Comparison of ENCODE assay signal across 11 cellular contexts in genomic region chr12:3252416-3252815, GRCh38.
A peak's percentile ranks its signal among the peaks of the same experiment; 100 is the strongest.
DNase-seq lines count a peak whose midpoint lies in the region; FAIRE-seq and TF ChIP-seq lines count a peak whose summit lies in the region.
"Had no signal": no experiment of that assay in that cellular context is flagged by ENCODE, and none has a peak within 500 bp of the region (broad histone marks: within the 10 kb centered on the region; RNA-seq: fewer than 3 reads in every experiment).

No MANE protein-coding gene starts in this region.

- intact Hi-C loops in kidney (cut with DNase I) (no loop called here), stomach (cut with DNase I; ENCODE audit: low total_unique reads) (no loop called here)

- H3K36me3 ChIP-seq in HEK293 (ENCODE audit: control insufficient read depth in 2 of 2, insufficient read depth in 1 of 2, low read length in 2 of 2) (no peaks in the 10 kb centered on the region), kidney (ENCODE audit: control insufficient read depth in 1 of 2, insufficient read depth in 2 of 2, low read length in 2 of 2) (peaks cover 0 to 4% of the 10 kb centered on the region in 2 donors), stomach (no peaks in the 10 kb centered on the region)

- no peak for FAIRE-seq in kidney (lab: Jason Lieb, UNC)

- no peak for TF ChIP-seq POLR2A in stomach (IDR thresholded peaks at IDR 0.05)

- CTCF ChIA-PET in HEK293 (lab: Yijun Ruan, JAX): interaction anchor here (1.4 kb wide), 1 partner anchor 23 kb away, joined by 4 read pairs; no protein-coding TSS in a partner anchor

- no peak overlapping the region for H3K4me3 ChIP-seq in HEK293 (ENCODE audit: low read depth, low read length)
- no peak overlapping the region for H3K4me3 ChIP-seq in choroid plexus epithelial cell (ENCODE audit: low read depth, low read length)
- H3K4me3 ChIP-seq in kidney (ENCODE audit: low read length in 2 of 2): no peak overlapping the region
- H3K4me3 ChIP-seq in stomach: no peak overlapping the region

- H3K9ac ChIP-seq in kidney (ENCODE audit: low read length in 2 of 2): no peak overlapping the region

- POLR2A ChIA-PET in HEK293 (lab: Yijun Ruan, JAX): no interaction called here

- no peaks in the 10 kb centered on the region for H3K27me3 ChIP-seq in stomach

- H3K4me1 ChIP-seq in HEK293 (ENCODE audit: control insufficient read depth, insufficient read depth, low read length): no peaks in the 10 kb centered on the region
- H3K4me1 ChIP-seq in kidney (ENCODE audit: control insufficient read depth in 1 of 2, insufficient read depth in 1 of 2, low read depth in 1 of 2, low read length in 2 of 2): peaks cover 10 to 21% of the 10 kb centered on the region in 2 donors
- peaks cover 9 to 65% (median 31%) of the 10 kb centered on the region in 4 donors for H3K4me1 ChIP-seq in stomach

- TF ChIP-seq CTCF in HEK293 (tag by site-specific recombination; IDR thresholded peaks at IDR 0.05) (no peak), choroid plexus epithelial cell (conservative IDR thresholded peaks at IDR 0.05; ENCODE audit: low read depth, low read length) (no peak), kidney (IDR thresholded peaks at IDR 0.05; ENCODE audit: borderline replicate concordance, extremely low read depth, insufficient read depth) (no peak), stomach (IDR thresholded peaks at IDR 0.05) (no peak)

- peak; percentile 68 for DNase-seq in choroid plexus epithelial cell (ENCODE audit: low read depth)
- DNase-seq in kidney: peak; percentile 91
- peak; percentile 56 for DNase-seq in stomach
- no peak for DNase-seq in SHP77 (lab: John Stamatoyannopoulos, UW)
- DNase-seq in stimulated activated CD4-positive, alpha-beta T cell treated with anti-CD3 and anti-CD28 coated beads, Interleukin-1b, Interleukin-23, amount 100 ng/mL, for 48 hours: no peak
- DNase-seq in NOMO-1 (lab: John Stamatoyannopoulos, UW; ENCODE audit: unreplicated experiment in 2 of 2): no peak
- DNase-seq in activated CD4-positive, alpha-beta T cell treated with anti-CD3 and anti-CD28 coated beads for 1 hour: no peak
- DNase-seq: activated naive CD8-positive, alpha-beta T cell treated with anti-CD3 and anti-CD28 coated beads, Interleukin-2, amount 10 ng/mL, durations not matched to agents 7 days and 5 days; Calu3 had no signal

- WGBS in stomach, 5 donors: 60 to 78% (median 71%) methylated on average over 11 to 12 of the region's 12 CpGs

- H3K27ac ChIP-seq in HEK293 (ENCODE audit: extremely low read depth, low read depth, low read length): no peak overlapping the region
- H3K27ac ChIP-seq in kidney (ENCODE audit: low read depth in 2 of 2, low read length in 2 of 2): no peak overlapping the region
- peak overlapping the region in 4 of 5 donors; percentile 50 to 86 (median 60) for H3K27ac ChIP-seq in stomach
- H3K27ac ChIP-seq: VCaP had no signal

- TF ChIP-seq EP300 in stomach (IDR thresholded peaks at IDR 0.05): no peak

- no peaks in the 10 kb centered on the region for H3K9me3 ChIP-seq in HEK293 (ENCODE audit: control insufficient read depth, insufficient read depth, low read depth, low read length)
- H3K9me3 ChIP-seq in kidney (ENCODE audit: control insufficient read depth in 1 of 2, low read length in 2 of 2): no peaks in the 10 kb centered on the region
- H3K9me3 ChIP-seq in stomach: no peaks in the 10 kb centered on the region

TF ChIP-seq in HEK293, 187 proteins besides CTCF, POLR2A, EP300 and RAD21:
- no peak for TF ChIP-seq ZNF777 (tag by site-specific recombination; IDR thresholded peaks at IDR 0.05; ENCODE audit: borderline replicate concordance)
- TF ChIP-seq ZNF747 (tag by site-specific recombination; IDR thresholded peaks at IDR 0.05): no peak
- TF ChIP-seq ZIC2 (tag by site-specific recombination; IDR thresholded peaks at IDR 0.05): peak; percentile 27; the same call in 1 of the 2 replicates
- no peak for TF ChIP-seq ZNF239 (tag by site-specific recombination; IDR thresholded peaks at IDR 0.05)
- no peak for TF ChIP-seq ZNF768 (tag by site-specific recombination; IDR thresholded peaks at IDR 0.05)
- TF ChIP-seq TRIM28 (IDR thresholded peaks at IDR 0.05; ENCODE audit: borderline replicate concordance, low read length): no peak
- TF ChIP-seq ZNF335 (tag by site-specific recombination; conservative IDR thresholded peaks at IDR 0.05): no peak

Comparison
In these comparisons a context has a peak if more than half of its experiments do, and no peak if none do; other contexts are left out.
1. H3K27ac ChIP-seq: peak in stomach (4 of 5); none in HEK293 (single experiment) and kidney (0 of 2).
2. DNase-seq: peak in choroid plexus epithelial cell (single experiment), kidney (single experiment) and stomach (single experiment); none in SHP77 (0 of 2), stimulated activated CD4-positive, alpha-beta T cell treated with anti-CD3 and anti-CD28 coated beads, Interleukin-1b, Interleukin-23, amount 100 ng/mL, for 48 hours (single experiment), NOMO-1 (0 of 2) and activated CD4-positive, alpha-beta T cell treated with anti-CD3 and anti-CD28 coated beads for 1 hour (single experiment).